In genomic region chr9:36517131-36517530, GRCh38 we compare ENCODE assay signal across 31 cellular contexts. TPM values are rescaled to one million over a fixed set of nuclear protein-coding genes. Genes with fewer than 3 reads are reported as not detected.
"Had no signal": no experiment of that assay in that cellular context is flagged by ENCODE, and none has a peak within 500 bp of the region (broad histone marks: within the 10 kb centered on the region; RNA-seq: fewer than 3 reads in every experiment).

No MANE protein-coding gene starts in this region.

- H3K27me3 ChIP-seq: adrenal gland, ascending aorta, brain microvascular endothelial cell, colonic mucosa, neutrophil, pancreas, right lobe of liver, tibial nerve, uterus had no signal

- H3K27ac Mint-ChIP-seq: activated naive CD8-positive, alpha-beta T cell; activated T-cell treated with anti-CD3 and anti-CD28 coated beads, Interleukin-2, amount 50 U/mL, for 24 hours; activated T-helper 17 cell treated with anti-CD3 and anti-CD28 coated beads, Interleukin-2, amount 50 U/mL, for 72 hours; natural killer cell treated with Interleukin-12 subunit alpha and Interleukin-12 subunit beta and Interleukin-15 and Interleukin-18, amount 100 ng/mL, for 72 hours; stimulated activated effector memory CD8-positive, alpha-beta T cell treated with anti-CD3 and anti-CD28 coated beads, Interleukin-12 subunit alpha, Interleukin-12 subunit beta, amount 100 ng/mL, for 72 hours; stimulated activated naive CD8-positive, alpha-beta T cell treated with anti-CD3 and anti-CD28 coated beads, Interleukin-15, amount 100 ng/mL, for 72 hours; T-cell; T-helper 2 cell treated with Interferon-gamma antibody and Interleukin-4, amounts not matched to agents 5 μg/mL and 100 μg/mL, for 36 hours had no signal

- H3K27me3 Mint-ChIP-seq: activated naive CD8-positive, alpha-beta T cell; activated T-cell treated with anti-CD3 and anti-CD28 coated beads, Interleukin-2, amount 50 U/mL, for 24 hours; activated T-helper 17 cell treated with anti-CD3 and anti-CD28 coated beads, Interleukin-2, amount 50 U/mL, for 72 hours; stimulated activated naive CD8-positive, alpha-beta T cell treated with anti-CD3 and anti-CD28 coated beads, Interleukin-15, amount 100 ng/mL, for 72 hours had no signal

- ATAC-seq: activated T-helper 17 cell treated with anti-CD3 and anti-CD28 coated beads, Interleukin-2, amount 50 U/mL, for 72 hours; foreskin keratinocyte; natural killer cell treated with Interleukin-12 subunit alpha and Interleukin-12 subunit beta and Interleukin-15 and Interleukin-18, amount 100 ng/mL, for 72 hours; pancreas; psoas muscle; right lobe of liver; stimulated activated effector memory CD8-positive, alpha-beta T cell treated with anti-CD3 and anti-CD28 coated beads, Interleukin-12 subunit alpha, Interleukin-12 subunit beta, amount 100 ng/mL, for 72 hours; stimulated activated naive CD8-positive, alpha-beta T cell treated with anti-CD3 and anti-CD28 coated beads, Interleukin-15, amount 100 ng/mL, for 72 hours; T-cell had no signal

- H3K36me3 ChIP-seq: adrenal gland, ascending aorta, brain microvascular endothelial cell, colonic mucosa, left ventricle myocardium inferior, neutrophil, pancreas, right lobe of liver, tibial nerve, uterus, WERI-Rb-1 had no signal

- H3K9me3 Mint-ChIP-seq: activated T-cell treated with anti-CD3 and anti-CD28 coated beads, Interleukin-2, amount 50 U/mL, for 24 hours; activated T-helper 17 cell treated with anti-CD3 and anti-CD28 coated beads, Interleukin-2, amount 50 U/mL, for 72 hours; natural killer cell treated with Interleukin-12 subunit alpha and Interleukin-12 subunit beta and Interleukin-15 and Interleukin-18, amount 100 ng/mL, for 72 hours; stimulated activated effector memory CD8-positive, alpha-beta T cell treated with anti-CD3 and anti-CD28 coated beads, Interleukin-12 subunit alpha, Interleukin-12 subunit beta, amount 100 ng/mL, for 72 hours; stimulated activated naive CD8-positive, alpha-beta T cell treated with anti-CD3 and anti-CD28 coated beads, Interleukin-15, amount 100 ng/mL, for 72 hours; T-cell; T-helper 2 cell treated with Interferon-gamma antibody and Interleukin-4, amounts not matched to agents 5 μg/mL and 100 μg/mL, for 36 hours had no signal

- H3K4me1 Mint-ChIP-seq: activated T-helper 17 cell treated with anti-CD3 and anti-CD28 coated beads, Interleukin-2, amount 50 U/mL, for 72 hours; stimulated activated effector memory CD8-positive, alpha-beta T cell treated with anti-CD3 and anti-CD28 coated beads, Interleukin-12 subunit alpha, Interleukin-12 subunit beta, amount 100 ng/mL, for 72 hours; stimulated activated naive CD8-positive, alpha-beta T cell treated with anti-CD3 and anti-CD28 coated beads, Interleukin-15, amount 100 ng/mL, for 72 hours; T-cell had no signal

- H3K4me3 Mint-ChIP-seq: activated naive CD8-positive, alpha-beta T cell; activated T-cell treated with anti-CD3 and anti-CD28 coated beads, Interleukin-2, amount 50 U/mL, for 24 hours; activated T-helper 17 cell treated with anti-CD3 and anti-CD28 coated beads, Interleukin-2, amount 50 U/mL, for 72 hours; natural killer cell treated with Interleukin-12 subunit alpha and Interleukin-12 subunit beta and Interleukin-15 and Interleukin-18, amount 100 ng/mL, for 72 hours; stimulated activated effector memory CD8-positive, alpha-beta T cell treated with anti-CD3 and anti-CD28 coated beads, Interleukin-12 subunit alpha, Interleukin-12 subunit beta, amount 100 ng/mL, for 72 hours; stimulated activated naive CD8-positive, alpha-beta T cell treated with anti-CD3 and anti-CD28 coated beads, Interleukin-15, amount 100 ng/mL, for 72 hours; T-cell; T-helper 2 cell treated with Interferon-gamma antibody and Interleukin-4, amounts not matched to agents 5 μg/mL and 100 μg/mL, for 36 hours had no signal

- H3K4me1 ChIP-seq: adrenal gland, ascending aorta, colonic mucosa, foreskin keratinocyte, left ventricle myocardium inferior, pancreas, psoas muscle, right lobe of liver, tibial nerve, uterus had no signal

- DNase-seq: activated CD4-positive, alpha-beta T cell treated with anti-CD3 and anti-CD28 coated beads for 1 hour; activated CD4-positive, alpha-beta T cell treated with anti-CD3 and anti-CD28 coated beads, Interleukin-2, amount 50 U/mL, for 1 hour; activated CD8-positive, alpha-beta memory T cell treated with anti-CD3 and anti-CD28 coated beads for 24 hours; activated CD8-positive, alpha-beta memory T cell treated with anti-CD3 and anti-CD28 coated beads, Interleukin-2, amount 50 U/mL, for 4 hours; activated T-cell treated with anti-CD3 and anti-CD28 coated beads, Interleukin-2, amount 50 U/mL, for 24 hours; adrenal gland; brain microvascular endothelial cell; central memory CD4-positive, alpha-beta T cell; colonic mucosa; foreskin keratinocyte; kidney; left ventricle myocardium inferior; mammary epithelial cell; midbrain; pancreas; psoas muscle; right lobe of liver; stimulated activated CD4-positive, alpha-beta T cell treated with anti-CD3 and anti-CD28 coated beads, Interleukin-2, amount 100 ng/mL, for 24 hours; stimulated activated naive CD8-positive, alpha-beta T cell treated with anti-CD3 and anti-CD28 coated beads, Interleukin-15, amount 100 ng/mL, for 72 hours; T-cell; uterus; WERI-Rb-1 had no signal

- H3K36me3 Mint-ChIP-seq: activated naive CD8-positive, alpha-beta T cell; natural killer cell treated with Interleukin-12 subunit alpha and Interleukin-12 subunit beta and Interleukin-15 and Interleukin-18, amount 100 ng/mL, for 72 hours; stimulated activated effector memory CD8-positive, alpha-beta T cell treated with anti-CD3 and anti-CD28 coated beads, Interleukin-12 subunit alpha, Interleukin-12 subunit beta, amount 100 ng/mL, for 72 hours; T-cell had no signal

- H3K27ac ChIP-seq: adrenal gland, ascending aorta, brain microvascular endothelial cell, colonic mucosa, foreskin keratinocyte, left ventricle myocardium inferior, neutrophil, pancreas, psoas muscle, right lobe of liver, skin epidermis, tibial nerve, uterus, WERI-Rb-1 had no signal

- H3K9me3 ChIP-seq: adrenal gland, ascending aorta, colonic mucosa, left ventricle myocardium inferior, neutrophil, pancreas, psoas muscle, right lobe of liver, tibial nerve, uterus had no signal

- H3K4me3 ChIP-seq: adrenal gland, ascending aorta, colonic mucosa, left ventricle myocardium inferior, pancreas, psoas muscle, right lobe of liver, skin epidermis, tibial nerve, uterus had no signal

RNA-seq across cellular contexts. Expression of gene MELK, which starts 55.6 kb away (rescaled TPM):
- total RNA-seq: ascending aorta had no signal
